In genomic region chr18:10924290-10924689, GRCh38 we compare ENCODE assay signal across 29 cellular contexts.
"Had no signal": no experiment of that assay in that cellular context is flagged by ENCODE, and none has a peak within 500 bp of the region (broad histone marks: within the 10 kb centered on the region; RNA-seq: fewer than 3 reads in every experiment).

No MANE protein-coding gene starts in this region.

- H2AFZ ChIP-seq: neural progenitor cell had no signal

- H3K4me3 ChIP-seq: left lung, lower lobe of right lung, neural progenitor cell, ovary, right atrium auricular region, skin epidermis, stomach, testis, thyroid gland, transverse colon, upper lobe of left lung, vagina had no signal

- H3K9me3 ChIP-seq: left lung, lower lobe of right lung, neutrophil, ovary, right atrium auricular region, stomach, testis, thyroid gland, transverse colon, upper lobe of left lung, vagina had no signal

- H3K27ac ChIP-seq: left lung, lower lobe of right lung, neural progenitor cell, neutrophil, ovary, right atrium auricular region, skin epidermis, stomach, testis, thyroid gland, transverse colon, upper lobe of left lung, vagina had no signal

- H3K4me2 ChIP-seq: neural progenitor cell had no signal

- H3K27me3 ChIP-seq: left lung, neural progenitor cell, neutrophil, ovary, right atrium auricular region, stomach, testis, thyroid gland, transverse colon, upper lobe of left lung, vagina had no signal

- ATAC-seq: left colon; left lung; lower lobe of right lung; naive thymus-derived CD8-positive, alpha-beta T cell; sciatic nerve; stimulated activated naive B cell treated with anti-CD40 and anti-IgM and Interleukin-4, amounts not matched to agents 10 μg/mL and 1 μg/mL and 100 μg/mL, for 72 hours; stimulated activated naive CD8-positive, alpha-beta T cell treated with anti-CD3 and anti-CD28 coated beads, Interleukin-15, Interleukin-2, amounts not matched to agents 100 U/mL and 50 U/mL, for 24 hours had no signal

- H3K27ac Mint-ChIP-seq: immature natural killer cell; naive thymus-derived CD8-positive, alpha-beta T cell; nephron progenitor cell; neural progenitor cell; progenitor cell of endocrine pancreas; stimulated activated naive B cell treated with anti-CD40 and anti-IgM and Interleukin-4, amounts not matched to agents 10 μg/mL and 1 μg/mL and 100 μg/mL, for 72 hours had no signal

- H3K4me1 Mint-ChIP-seq: immature natural killer cell; naive thymus-derived CD8-positive, alpha-beta T cell had no signal

- H3K36me3 ChIP-seq: left lung, lower lobe of right lung, neural progenitor cell, neutrophil, ovary, right atrium auricular region, stomach, thyroid gland, transverse colon, upper lobe of left lung, vagina had no signal

- H3K4me3 Mint-ChIP-seq: immature natural killer cell; naive thymus-derived CD8-positive, alpha-beta T cell; nephron progenitor cell; neural progenitor cell; stimulated activated naive B cell treated with anti-CD40 and anti-IgM and Interleukin-4, amounts not matched to agents 10 μg/mL and 1 μg/mL and 100 μg/mL, for 72 hours had no signal

- H3K9ac ChIP-seq: neural progenitor cell had no signal

- H3K4me1 ChIP-seq: lower lobe of right lung, right atrium auricular region, thyroid gland, upper lobe of left lung had no signal

- H3K9me3 Mint-ChIP-seq: nephron progenitor cell; neural progenitor cell; stimulated activated naive B cell treated with anti-CD40 and anti-IgM and Interleukin-4, amounts not matched to agents 10 μg/mL and 1 μg/mL and 100 μg/mL, for 72 hours had no signal

- H3K36me3 Mint-ChIP-seq: immature natural killer cell; neural progenitor cell; stimulated activated naive B cell treated with anti-CD40 and anti-IgM and Interleukin-4, amounts not matched to agents 10 μg/mL and 1 μg/mL and 100 μg/mL, for 72 hours had no signal

- DNase-seq: hypothalamus; immature natural killer cell; kidney; left colon; left lung; lower lobe of right lung; mammary epithelial cell; naive thymus-derived CD8-positive, alpha-beta T cell; nephron progenitor cell; occipital lobe; ovary; stimulated activated CD4-positive, alpha-beta T cell treated with anti-CD3 and anti-CD28 coated beads, Interleukin-12 subunit alpha, Interleukin-12 subunit beta, amount 100 ng/mL, for 4 hours; stimulated activated CD4-positive, alpha-beta T cell treated with anti-CD3 and anti-CD28 coated beads, Interleukin-15, amount 100 ng/mL, for 24 hours; stimulated activated CD4-positive, alpha-beta T cell treated with anti-CD3 and anti-CD28 coated beads, Interleukin-2, amount 100 ng/mL, for 24 hours; stimulated activated CD4-positive, alpha-beta T cell treated with anti-CD3 and anti-CD28 coated beads, Interleukin-4, amount 100 ng/mL, for 1 hour; stimulated activated naive B cell treated with anti-CD40 and anti-IgM and Interleukin-4, amounts not matched to agents 10 μg/mL and 1 μg/mL and 100 μg/mL, for 72 hours; stimulated activated naive CD8-positive, alpha-beta T cell treated with anti-CD3 and anti-CD28 coated beads, Interleukin-15, Interleukin-2, amounts not matched to agents 100 U/mL and 50 U/mL, for 24 hours; stomach; testis; thyroid gland; transverse colon; upper lobe of left lung had no signal
